Comparison of ENCODE assay signal across 14 cellular contexts in the genomic region with DNA sequence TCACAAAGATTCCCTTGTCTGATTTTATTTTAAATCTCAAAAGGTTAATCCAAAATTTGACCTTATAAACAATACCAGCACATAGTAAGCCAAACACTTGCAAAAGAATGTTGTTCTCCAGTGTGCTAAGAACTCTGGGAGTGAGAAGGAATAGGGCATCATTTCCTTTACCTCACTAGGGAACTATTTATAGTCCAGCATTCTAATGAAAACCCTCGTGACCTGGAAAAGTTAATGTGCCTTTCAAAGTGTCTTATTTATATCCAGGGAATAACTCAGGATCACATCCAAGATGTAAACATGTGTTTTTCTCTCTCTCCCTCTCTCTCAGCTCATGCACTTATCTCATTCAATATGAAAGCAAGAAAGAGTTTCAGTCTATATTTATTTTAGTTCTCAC.
DNase-seq lines count a peak whose midpoint lies in the region; ATAC-seq and TF ChIP-seq lines count a peak whose summit lies in the region.
"Had no signal": no experiment of that assay in that cellular context is flagged by ENCODE, and none has a peak within 500 bp of the region (broad histone marks: within the 10 kb centered on the region; RNA-seq: fewer than 3 reads in every experiment).

No MANE protein-coding gene starts in this region.

- TF ChIP-seq EP300 in gastroesophageal sphincter (IDR thresholded peaks at IDR 0.05): no peak

- H3K27me3 ChIP-seq in gastroesophageal sphincter: no peaks in the 10 kb centered on the region
- H3K27me3 ChIP-seq: BLaER1 had no signal

- no peaks in the 10 kb centered on the region for H3K4me1 Mint-ChIP-seq in endothelial cell (ENCODE audit: unreplicated experiment)
- H3K4me1 Mint-ChIP-seq: neural crest cell had no signal

- DNase-seq in ELR (ENCODE audit: low read depth) (peak; percentile 34), sciatic nerve (ENCODE audit: low spot score) (no peak), endothelial cell (ENCODE audit: low spot score) (no peak)
- no peak for DNase-seq in activated T-cell treated with anti-CD3 and anti-CD28 coated beads, Interleukin-2, amount 50 U/mL, for 48 hours
- no peak for DNase-seq in stimulated activated CD4-positive, alpha-beta T cell treated with anti-CD3 and anti-CD28 coated beads, Interleukin-2, amount 100 ng/mL, for 24 hours
- DNase-seq: activated CD4-positive, alpha-beta T cell treated with anti-CD3 and anti-CD28 coated beads, Interleukin-2, amount 50 U/mL, for 4 hours; GDM1 had no signal

- no peaks in the 10 kb centered on the region for H3K36me3 ChIP-seq in gastroesophageal sphincter
- H3K36me3 ChIP-seq: BLaER1 had no signal

- ATAC-seq in SK-N-SH treated with all-trans-retinoic acid at 6 μM for 48 hours (peak; percentile 59), gastroesophageal sphincter (peak; percentile 75), sciatic nerve (peak; percentile 91), GM21447 (IDR thresholded peaks at IDR 0.05; ENCODE audit: unreplicated experiment) (no peak)

- no peaks in the 10 kb centered on the region for H3K36me3 Mint-ChIP-seq in endothelial cell (ENCODE audit: low read depth, unreplicated experiment)

- TF ChIP-seq POLR2A in gastroesophageal sphincter (IDR thresholded peaks at IDR 0.05): no peak

- H3K9me3 ChIP-seq in gastroesophageal sphincter: no peaks in the 10 kb centered on the region
- H3K9me3 ChIP-seq: BLaER1 had no signal

- no peak overlapping the region for H3K4me3 Mint-ChIP-seq in endothelial cell (ENCODE audit: unreplicated experiment)
- H3K4me3 Mint-ChIP-seq: central memory CD8-positive, alpha-beta T cell; neural crest cell; T-helper 1 cell treated with Interleukin-12 subunit alpha and Interleukin-12 subunit beta and Interleukin-4 antibody, amounts not matched to agents 30 μg/mL and 1 μg/mL, for 36 hours had no signal

- H3K27ac ChIP-seq in gastroesophageal sphincter: peak overlapping the region in 3 of 4 donors; percentile 50 to 68 (median 67)
- H3K27ac ChIP-seq: BLaER1 had no signal

- WGBS in gastroesophageal sphincter (ENCODE audit: low coverage in 1 of 2), 2 donors: 0 to 20% methylated on average over 1 of the region's 1 CpG

- H3K27me3 Mint-ChIP-seq in endothelial cell (ENCODE audit: unreplicated experiment): no peaks in the 10 kb centered on the region
- H3K27me3 Mint-ChIP-seq: central memory CD8-positive, alpha-beta T cell had no signal

- no peak overlapping the region for H3K4me3 ChIP-seq in gastroesophageal sphincter
- H3K4me3 ChIP-seq: BLaER1 had no signal

- intact Hi-C loops in sciatic nerve (cut with DNase I): no loop called here

- no peak for TF ChIP-seq CTCF in gastroesophageal sphincter (IDR thresholded peaks at IDR 0.05)
- no peak for TF ChIP-seq CTCF in endothelial cell (IDR thresholded peaks at IDR 0.05; ENCODE audit: unreplicated experiment)

- no peaks in the 10 kb centered on the region for H3K9me3 Mint-ChIP-seq in endothelial cell (ENCODE audit: unreplicated experiment)
- H3K9me3 Mint-ChIP-seq: central memory CD8-positive, alpha-beta T cell; neural crest cell had no signal

- H3K27ac Mint-ChIP-seq in endothelial cell (ENCODE audit: unreplicated experiment): no peak overlapping the region
- H3K27ac Mint-ChIP-seq: T-helper 1 cell treated with Interleukin-12 subunit alpha and Interleukin-12 subunit beta and Interleukin-4 antibody, amounts not matched to agents 30 μg/mL and 1 μg/mL, for 36 hours had no signal

- H3K4me1 ChIP-seq in gastroesophageal sphincter: peaks cover 0 to 12% (median 7%) of the 10 kb centered on the region in 3 donors

TF ChIP-seq in SK-N-SH treated with all-trans-retinoic acid at 6 μM for 48 hours, 23 proteins besides CTCF, POLR2A, EP300 and RAD21:
- no peak for TF ChIP-seq CSDC2 (CRISPR knock-in tag; IDR thresholded peaks at IDR 0.05)
- TF ChIP-seq RARB (CRISPR knock-in tag; IDR thresholded peaks at IDR 0.05): 0 out of 2 replicates have a peak, but pooled peaks have one; percentile 40
